In the genomic region with DNA sequence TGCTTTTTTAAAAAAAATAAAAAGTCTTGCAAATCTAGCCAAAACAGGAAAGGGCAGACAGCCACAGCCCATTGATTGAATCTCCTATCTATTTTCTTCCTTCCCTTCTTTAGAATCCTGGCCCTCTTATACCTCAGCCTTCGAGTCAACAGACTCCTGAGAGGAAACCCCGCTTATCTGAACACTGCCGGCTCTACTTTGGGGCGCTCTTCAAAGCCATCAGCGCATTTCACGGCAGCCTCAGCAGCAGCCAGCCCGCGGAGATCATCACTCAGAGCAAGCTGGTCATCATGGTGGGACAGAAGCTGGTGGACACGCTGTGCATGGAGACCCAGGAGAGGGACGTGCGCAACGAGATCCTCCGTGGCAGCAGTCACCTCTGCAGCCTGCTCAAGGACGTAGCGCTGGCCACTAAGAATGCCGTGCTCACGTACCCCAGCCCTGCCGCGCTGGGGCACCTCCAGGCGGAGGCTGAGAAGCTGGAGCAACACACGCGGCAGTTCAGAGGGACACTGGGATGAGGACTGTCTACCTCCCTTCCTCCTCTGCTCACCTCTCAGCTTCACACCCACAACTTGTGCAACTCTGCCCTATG, we compare ENCODE assay signal across 2 cellular contexts.
TF ChIP-seq lines count a peak whose summit lies in the region.

No MANE protein-coding gene starts in this region.

TF ChIP-seq in HepG2, 621 proteins besides CTCF, POLR2A, EP300 and RAD21:
- TF ChIP-seq PLRG1 (conservative IDR thresholded peaks at IDR 0.05) = no peak
- TF ChIP-seq ZFP82 (CRISPR knock-in tag; IDR thresholded peaks at IDR 0.05; ENCODE audit: borderline replicate concordance) = no peak
- no peak for TF ChIP-seq ZNF770 (CRISPR knock-in tag; IDR thresholded peaks at IDR 0.05)
- TF ChIP-seq RELA (CRISPR knock-in tag; IDR thresholded peaks at IDR 0.05) = no peak
- TF ChIP-seq, protein P1, sequence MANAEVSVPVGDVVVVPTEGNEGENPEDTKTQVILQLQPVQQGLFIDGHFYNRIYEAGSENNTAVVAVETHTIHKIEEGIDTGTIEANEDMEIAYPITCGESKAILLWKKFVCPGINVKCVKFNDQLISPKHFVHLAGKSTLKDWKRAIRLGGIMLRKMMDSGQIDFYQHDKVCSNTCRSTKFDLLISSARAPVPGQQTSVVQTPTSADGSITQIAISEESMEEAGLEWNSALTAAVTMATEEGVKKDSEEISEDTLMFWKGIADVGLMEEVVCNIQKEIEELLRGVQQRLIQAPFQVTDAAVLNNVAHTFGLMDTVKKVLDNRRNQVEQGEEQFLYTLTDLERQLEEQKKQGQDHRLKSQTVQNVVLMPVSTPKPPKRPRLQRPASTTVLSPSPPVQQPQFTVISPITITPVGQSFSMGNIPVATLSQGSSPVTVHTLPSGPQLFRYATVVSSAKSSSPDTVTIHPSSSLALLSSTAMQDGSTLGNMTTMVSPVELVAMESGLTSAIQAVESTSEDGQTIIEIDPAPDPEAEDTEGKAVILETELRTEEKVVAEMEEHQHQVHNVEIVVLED (CRISPR knock-in tag; IDR thresholded peaks at IDR 0.05; ENCODE audit: borderline replicate concordance) = no peak
- TF ChIP-seq KAT7 (CRISPR knock-in tag; IDR thresholded peaks at IDR 0.05; ENCODE audit: borderline replicate concordance) = no peak
- TF ChIP-seq MAZ (IDR thresholded peaks at IDR 0.05; ENCODE audit: borderline replicate concordance, low read depth, low read length) = no peak
- no peak for TF ChIP-seq MAZ (CRISPR knock-in tag; IDR thresholded peaks at IDR 0.05; ENCODE audit: low read depth)
- TF ChIP-seq, protein P2, sequence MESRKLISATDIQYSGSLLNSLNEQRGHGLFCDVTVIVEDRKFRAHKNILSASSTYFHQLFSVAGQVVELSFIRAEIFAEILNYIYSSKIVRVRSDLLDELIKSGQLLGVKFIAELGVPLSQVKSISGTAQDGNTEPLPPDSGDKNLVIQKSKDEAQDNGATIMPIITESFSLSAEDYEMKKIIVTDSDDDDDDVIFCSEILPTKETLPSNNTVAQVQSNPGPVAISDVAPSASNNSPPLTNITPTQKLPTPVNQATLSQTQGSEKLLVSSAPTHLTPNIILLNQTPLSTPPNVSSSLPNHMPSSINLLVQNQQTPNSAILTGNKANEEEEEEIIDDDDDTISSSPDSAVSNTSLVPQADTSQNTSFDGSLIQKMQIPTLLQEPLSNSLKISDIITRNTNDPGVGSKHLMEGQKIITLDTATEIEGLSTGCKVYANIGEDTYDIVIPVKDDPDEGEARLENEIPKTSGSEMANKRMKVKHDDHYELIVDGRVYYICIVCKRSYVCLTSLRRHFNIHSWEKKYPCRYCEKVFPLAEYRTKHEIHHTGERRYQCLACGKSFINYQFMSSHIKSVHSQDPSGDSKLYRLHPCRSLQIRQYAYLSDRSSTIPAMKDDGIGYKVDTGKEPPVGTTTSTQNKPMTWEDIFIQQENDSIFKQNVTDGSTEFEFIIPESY (CRISPR knock-in tag; IDR thresholded peaks at IDR 0.05) = no peak
- TF ChIP-seq SOX5 (CRISPR knock-in tag; IDR thresholded peaks at IDR 0.05; ENCODE audit: borderline replicate concordance) = no peak
- no peak for TF ChIP-seq TOE1 (CRISPR knock-in tag; IDR thresholded peaks at IDR 0.05)
- no peak for TF ChIP-seq ZNF232 (CRISPR knock-in tag; IDR thresholded peaks at IDR 0.05; ENCODE audit: borderline replicate concordance)
- no peak for TF ChIP-seq ZNF337 (CRISPR knock-in tag; IDR thresholded peaks at IDR 0.05; ENCODE audit: borderline replicate concordance, low read depth)
TF ChIP-seq in HepG2: peak in this region for 0.

TF ChIP-seq in SK-N-SH, 30 proteins besides CTCF, POLR2A, EP300 and RAD21:
- TF ChIP-seq PBX3 (IDR thresholded peaks at IDR 0.05) = no peak
- TF ChIP-seq SMC3 (IDR thresholded peaks at IDR 0.05; ENCODE audit: low read depth, low read length) = no peak
- no peak for TF ChIP-seq POLR2AphosphoS5 (IDR thresholded peaks at IDR 0.05; ENCODE audit: low read depth, low read length)
- TF ChIP-seq FOXM1 (IDR thresholded peaks at IDR 0.05; ENCODE audit: low read depth) = no peak
- TF ChIP-seq, protein P2 (IDR thresholded peaks at IDR 0.05; ENCODE audit: borderline replicate concordance, low read depth) = no peak
- no peak for TF ChIP-seq RCOR1 (IDR thresholded peaks at IDR 0.05; ENCODE audit: low read length)
- no peak for TF ChIP-seq FOSL2 (IDR thresholded peaks at IDR 0.05; ENCODE audit: borderline replicate concordance, low read depth)
- no peak for TF ChIP-seq EZH2phosphoT487 (IDR thresholded peaks at IDR 0.05; ENCODE audit: borderline replicate concordance, low read depth)
- TF ChIP-seq YY1 (IDR thresholded peaks at IDR 0.05; ENCODE audit: low read depth) = no peak
- TF ChIP-seq NRF1 (IDR thresholded peaks at IDR 0.05; ENCODE audit: low read depth, low read length) = no peak
- TF ChIP-seq TAF1 (IDR thresholded peaks at IDR 0.05; ENCODE audit: borderline replicate concordance, low read depth, low read length) = no peak
- TF ChIP-seq NFIC (IDR thresholded peaks at IDR 0.05; ENCODE audit: borderline replicate concordance) = no peak
- no peak for TF ChIP-seq ELF1 (IDR thresholded peaks at IDR 0.05)
- TF ChIP-seq MEF2A (IDR thresholded peaks at IDR 0.05; ENCODE audit: borderline replicate concordance, low read depth) = no peak
